ENCODE assay signal across 1 cellular context in genomic region chr5:137405393-137405792, GRCh38.
TF ChIP-seq lines count a peak whose summit lies in the region.

No MANE protein-coding gene starts in this region.

TF ChIP-seq in GM23338, 12 proteins besides CTCF, POLR2A, EP300 and RAD21 (continued from another document):
- no peak for TF ChIP-seq REST (IDR thresholded peaks at IDR 0.05; ENCODE audit: unreplicated experiment)
- TF ChIP-seq ZNF114 (CRISPR knock-in tag; IDR thresholded peaks at IDR 0.05), result no peak
- TF ChIP-seq EZH2phosphoT487 (IDR thresholded peaks at IDR 0.05; ENCODE audit: unreplicated experiment), result no peak
- TF ChIP-seq POLR2AphosphoS5 (IDR thresholded peaks at IDR 0.05; ENCODE audit: low read depth), result no peak
- TF ChIP-seq ETS1 (IDR thresholded peaks at IDR 0.05), result no peak
- no peak for TF ChIP-seq ZNF462 (CRISPR knock-in tag; IDR thresholded peaks at IDR 0.05)
- TF ChIP-seq NANOG (IDR thresholded peaks at IDR 0.05; ENCODE audit: borderline replicate concordance), result no peak
- no peak for TF ChIP-seq JUNB (IDR thresholded peaks at IDR 0.05; ENCODE audit: unreplicated experiment)
- TF ChIP-seq STAT1 (IDR thresholded peaks at IDR 0.05; ENCODE audit: unreplicated experiment), result no peak
TF ChIP-seq in GM23338: peak in this region for 0.
